21 cellular contexts compared by ENCODE assay signal in the genomic region with DNA sequence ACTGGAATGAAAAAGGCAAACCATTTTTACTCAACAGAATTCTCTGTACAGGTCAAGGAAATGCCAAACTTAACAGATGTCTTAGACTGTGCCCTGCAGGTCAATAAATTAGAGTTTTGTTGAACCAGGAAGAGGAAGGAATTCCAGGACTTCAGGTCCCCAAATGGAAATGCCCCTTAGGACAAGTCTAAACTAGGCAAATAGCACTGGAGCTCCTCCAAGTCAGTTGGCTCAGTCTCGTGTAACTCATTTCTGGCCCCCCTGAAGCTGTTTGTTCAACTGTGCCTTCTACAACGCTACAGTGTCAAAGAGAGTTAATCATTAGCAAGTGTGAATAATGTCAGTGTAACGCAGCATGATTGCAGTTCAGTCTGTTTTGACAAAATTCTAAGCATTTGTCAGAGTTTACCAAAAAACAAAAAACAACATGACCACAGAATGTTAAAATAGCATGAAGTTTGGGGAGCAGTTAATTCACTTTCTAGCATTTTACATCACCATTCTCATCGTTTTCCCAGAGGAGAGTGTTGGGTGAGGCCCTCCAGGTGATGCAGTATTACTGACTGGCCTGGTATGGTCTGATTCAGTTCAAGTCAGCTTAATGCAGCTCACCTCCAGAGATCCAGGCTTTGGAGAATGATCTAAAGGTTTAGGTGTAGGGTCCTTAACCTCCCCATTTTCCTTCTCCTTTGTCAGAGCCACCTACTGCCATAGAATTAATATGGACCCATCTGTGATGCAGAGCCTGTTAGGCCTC.
DNase-seq lines count a peak whose midpoint lies in the region; ATAC-seq, FAIRE-seq and TF ChIP-seq lines count a peak whose summit lies in the region.
"Had no signal": no experiment of that assay in that cellular context is flagged by ENCODE, and none has a peak within 500 bp of the region (broad histone marks: within the 10 kb centered on the region; RNA-seq: fewer than 3 reads in every experiment).

No MANE protein-coding gene starts in this region.

- in situ Hi-C loops in ACHN (cut with HindIII; ENCODE audit: low pct_ligation_motif_present, low pct_unique_long_range_greater_than_20kb, low sequenced_read_pairs) = no loop called here

- TF ChIP-seq CTCF in VCaP (conservative IDR thresholded peaks at IDR 0.05) = no peak
- TF ChIP-seq CTCF in nephron (IDR thresholded peaks at IDR 0.05; ENCODE audit: unreplicated experiment in 3 of 3) = no peak
- no peak for TF ChIP-seq CTCF in omental fat pad (IDR thresholded peaks at IDR 0.05)

- no peaks in the 10 kb centered on the region for H3K27me3 Mint-ChIP-seq in nephron (ENCODE audit: low read depth)
- H3K27me3 Mint-ChIP-seq: activated naive CD8-positive, alpha-beta T cell treated with anti-CD3 and anti-CD28 coated beads, Interleukin-2, amount 10 ng/mL, durations not matched to agents 7 days and 5 days had no signal

- peak; percentile 41 for FAIRE-seq in islet of Langerhans (lab: Jason Lieb, UNC)
- FAIRE-seq: A204.1 had no signal

- H3K27ac ChIP-seq in VCaP = peak overlapping the region; percentile 53
- H3K27ac ChIP-seq: left ventricle myocardium inferior, spleen had no signal

- DNase-seq in ACHN (peak; percentile 80), omental fat pad (ENCODE audit: low spot score) (no peak), EL (no peak)
- DNase-seq in activated T-cell treated with anti-CD3 and anti-CD28 coated beads, Interleukin-2, amount 50 U/mL, for 1 hour = no peak
- no peak for DNase-seq in stimulated activated CD8-positive, alpha-beta memory T cell treated with anti-CD3 and anti-CD28 coated beads, Interleukin-4, amount 100 ng/mL, for 48 hours
- DNase-seq: activated CD8-positive, alpha-beta T cell treated with anti-CD3 and anti-CD28 coated beads, Interleukin-2, amount 10 ng/mL, durations not matched to agents 7 days and 5 days; activated naive CD8-positive, alpha-beta T cell treated with anti-CD3 and anti-CD28 coated beads, Interleukin-2, amount 10 ng/mL, durations not matched to agents 7 days and 5 days; effector CD8-positive, alpha-beta T cell; hippocampal formation; left ventricle myocardium inferior; NCI-H1694; posterior cingulate gyrus; SHP77; spleen had no signal

- no peak for ATAC-seq in omental fat pad (ENCODE audit: low FRiP score)
- ATAC-seq: activated CD8-positive, alpha-beta T cell treated with anti-CD3 and anti-CD28 coated beads, Interleukin-2, amount 10 ng/mL, durations not matched to agents 7 days and 5 days; WTC11 had no signal

- no peaks in the 10 kb centered on the region for H3K9me3 Mint-ChIP-seq in nephron
- H3K9me3 Mint-ChIP-seq: activated naive CD8-positive, alpha-beta T cell treated with anti-CD3 and anti-CD28 coated beads, Interleukin-2, amount 10 ng/mL, durations not matched to agents 7 days and 5 days; T-helper 1 cell treated with Interleukin-12 subunit alpha and Interleukin-12 subunit beta and Interleukin-4 antibody, amounts not matched to agents 30 μg/mL and 1 μg/mL, for 36 hours had no signal

- no peak overlapping the region for H3K4me3 Mint-ChIP-seq in nephron
- H3K4me3 Mint-ChIP-seq: activated CD8-positive, alpha-beta T cell treated with anti-CD3 and anti-CD28 coated beads, Interleukin-2, amount 10 ng/mL, durations not matched to agents 7 days and 5 days; activated naive CD8-positive, alpha-beta T cell treated with anti-CD3 and anti-CD28 coated beads, Interleukin-2, amount 10 ng/mL, durations not matched to agents 7 days and 5 days; CD14-positive monocyte; T-helper 1 cell treated with Interleukin-12 subunit alpha and Interleukin-12 subunit beta and Interleukin-4 antibody, amounts not matched to agents 30 μg/mL and 1 μg/mL, for 36 hours; WTC11 had no signal

- no peaks in the 10 kb centered on the region for H3K36me3 Mint-ChIP-seq in nephron (ENCODE audit: low read depth)
- H3K36me3 Mint-ChIP-seq: activated naive CD8-positive, alpha-beta T cell treated with anti-CD3 and anti-CD28 coated beads, Interleukin-2, amount 10 ng/mL, durations not matched to agents 7 days and 5 days; CD14-positive monocyte had no signal

- H3K27ac Mint-ChIP-seq in nephron = peak overlapping the region; percentile 36 to 74 (median 56)
- H3K27ac Mint-ChIP-seq: activated CD8-positive, alpha-beta T cell treated with anti-CD3 and anti-CD28 coated beads, Interleukin-2, amount 10 ng/mL, durations not matched to agents 7 days and 5 days; activated naive CD8-positive, alpha-beta T cell treated with anti-CD3 and anti-CD28 coated beads, Interleukin-2, amount 10 ng/mL, durations not matched to agents 7 days and 5 days; CD14-positive monocyte; T-helper 1 cell treated with Interleukin-12 subunit alpha and Interleukin-12 subunit beta and Interleukin-4 antibody, amounts not matched to agents 30 μg/mL and 1 μg/mL, for 36 hours; WTC11 had no signal

- peaks cover 17% of the 10 kb centered on the region for H3K4me1 Mint-ChIP-seq in nephron
- H3K4me1 Mint-ChIP-seq: activated naive CD8-positive, alpha-beta T cell treated with anti-CD3 and anti-CD28 coated beads, Interleukin-2, amount 10 ng/mL, durations not matched to agents 7 days and 5 days had no signal
